In genomic region chr2:85087541-85087940, GRCh38 we compare ENCODE assay signal across 3 cellular contexts.
TF ChIP-seq lines count a peak whose summit lies in the region.

No MANE protein-coding gene starts in this region.

TF ChIP-seq in HepG2, 621 proteins besides CTCF, POLR2A, EP300 and RAD21:
- TF ChIP-seq ZNF317 (CRISPR knock-in tag; IDR thresholded peaks at IDR 0.05) (peak; percentile 90), ZNF713 (CRISPR knock-in tag; IDR thresholded peaks at IDR 0.05) (no peak)

TF ChIP-seq in WTC11, 78 proteins besides CTCF, POLR2A, EP300 and RAD21:
- peak; percentile 98 for TF ChIP-seq ZNF317 (CRISPR knock-in tag; IDR thresholded peaks at IDR 0.05; ENCODE audit: borderline replicate concordance, low read depth)
- TF ChIP-seq E2F4 (CRISPR knock-in tag; IDR thresholded peaks at IDR 0.05; ENCODE audit: borderline replicate concordance, low read depth), result no peak

TF ChIP-seq in H1, 55 proteins besides CTCF, POLR2A, EP300 and RAD21:
- TF ChIP-seq ZNF274 (IDR thresholded peaks at IDR 0.05; ENCODE audit: borderline replicate concordance, extremely low read depth, low read length) (no peak), RXRA (IDR thresholded peaks at IDR 0.05; ENCODE audit: insufficient read depth, low read depth, low read length) (no peak), CBX8 (IDR thresholded peaks at IDR 0.05; ENCODE audit: borderline replicate concordance, low read depth, low read length) (no peak), JUN (IDR thresholded peaks at IDR 0.05; ENCODE audit: low read depth, low read length) (no peak), GTF2F1 (IDR thresholded peaks at IDR 0.05; ENCODE audit: borderline replicate concordance, low read depth, low read length) (no peak), YY1 (IDR thresholded peaks at IDR 0.05; ENCODE audit: low read depth, low read length) (no peak), SP2 (IDR thresholded peaks at IDR 0.05; ENCODE audit: low read length) (no peak), SIRT6 (IDR thresholded peaks at IDR 0.05; ENCODE audit: low read length) (no peak), TBP (IDR thresholded peaks at IDR 0.05; ENCODE audit: low read depth, low read length) (no peak), RNF2 (IDR thresholded peaks at IDR 0.05; ENCODE audit: borderline replicate concordance, low read depth, low read length, missing control alignments, poor library complexity, severe bottlenecking) (no peak), HDAC6 (IDR thresholded peaks at IDR 0.05; ENCODE audit: low read depth, low read length) (no peak), POLR2AphosphoS5 (IDR thresholded peaks at IDR 0.05; ENCODE audit: low read depth, low read length) (no peak), MAX (IDR thresholded peaks at IDR 0.05) (no peak)
TF ChIP-seq in H1: peak in this region for 0.
